In the genomic region with DNA sequence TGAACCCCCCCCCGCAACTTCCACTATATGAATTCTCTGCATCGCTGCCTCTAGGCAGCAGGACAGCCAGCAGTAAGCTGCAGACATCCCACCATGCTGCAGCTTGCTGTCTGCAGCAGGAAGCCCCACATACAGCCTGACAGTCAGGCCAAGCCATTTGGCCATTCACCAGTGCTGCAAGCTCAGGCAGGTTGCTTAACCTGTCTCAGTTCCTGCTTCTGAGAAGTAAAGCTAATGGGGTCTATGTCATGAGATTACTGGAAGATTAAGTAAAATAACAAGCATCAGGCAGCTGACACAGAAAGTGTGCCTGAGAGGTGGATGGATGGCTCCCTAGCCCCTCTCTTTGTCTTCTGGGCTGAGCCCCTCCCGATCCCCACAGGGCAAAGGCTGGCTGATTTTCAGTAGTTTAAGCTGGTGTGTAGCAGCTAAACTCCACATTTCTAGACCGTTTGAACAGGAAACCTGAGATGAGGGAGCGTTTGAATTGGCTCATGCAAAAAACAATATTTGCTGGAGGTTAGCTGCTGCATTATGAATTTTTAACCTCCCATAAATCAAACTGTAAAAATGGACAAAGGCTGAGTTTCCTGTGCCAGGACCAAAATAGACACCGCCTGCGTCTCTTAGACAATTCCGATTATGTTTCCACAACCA, we compare ENCODE assay signal across 13 cellular contexts.
A peak's percentile ranks its signal among the peaks of the same experiment; 100 is the strongest.
DNase-seq lines count a peak whose midpoint lies in the region; ATAC-seq, FAIRE-seq and TF ChIP-seq lines count a peak whose summit lies in the region.
"Had no signal": no experiment of that assay in that cellular context is flagged by ENCODE, and none has a peak within 500 bp of the region (broad histone marks: within the 10 kb centered on the region; RNA-seq: fewer than 3 reads in every experiment).

No MANE protein-coding gene starts in this region.

- H3K4me1 ChIP-seq in BE2C (peaks cover 16% of the 10 kb centered on the region), HepG2 (ENCODE audit: insufficient read depth, low read length) (peaks cover 98% of the 10 kb centered on the region)
- H3K4me1 ChIP-seq: vagina had no signal

- FAIRE-seq in HepG2 (lab: Jason Lieb, UNC): no peak

- no TSS peak for BruUV-seq in HepG2 (replicated peaks; lab: Mats Ljungman, UMichigan)

- POLR2A ChIA-PET in HepG2 (lab: Yijun Ruan, JAX) (interaction anchor here (0.8 to 8.1 kb wide), 12 partner anchors 15 to 305 kb away, joined by 3 to 484 read pairs (median 4); no protein-coding TSS in a partner anchor), HEK293T (lab: Yijun Ruan, JAX) (no interaction called here)

- TF ChIP-seq POLR2A in HepG2 (IDR thresholded peaks at IDR 0.05; ENCODE audit: insufficient read depth in 1 of 2, low read depth in 2 of 2, low read length in 2 of 2): no peak

- TF ChIP-seq CTCF in BE2C (IDR thresholded peaks at IDR 0.05; ENCODE audit: low read depth, low read length): no peak
- 0 out of 2 replicates have a peak, but pooled peaks have one; percentile 3 for TF ChIP-seq CTCF in HepG2 (CRISPR knock-in tag; IDR thresholded peaks at IDR 0.05)

- H3K79me2 ChIP-seq in HepG2 (ENCODE audit: insufficient read depth, low read length): no peaks in the 10 kb centered on the region

- peak overlapping the region; percentile 16; the same call in 1 of the 2 replicates for H3K4me2 ChIP-seq in HepG2 (ENCODE audit: low read depth, low read length)

- H3K4me3 ChIP-seq in BE2C (ENCODE audit: low read depth, low read length) (peak overlapping the region; percentile 15), HepG2 (replicated peaks in 1 of 3; ENCODE audit: insufficient read depth in 1 of 3, low read depth in 2 of 3, low read length in 3 of 3) (no peak overlapping the region)
- H3K4me3 ChIP-seq: lung, vagina had no signal

- no peak overlapping the region for H2AFZ ChIP-seq in HepG2 (ENCODE audit: low read length)

- in situ Hi-C loops in HepG2 (cut with HindIII; ENCODE audit: extremely low pct_ligation_motif_present, low pct_unique_long_range_greater_than_20kb): no loop called here

- ATAC-seq in SK-N-SH treated with all-trans-retinoic acid at 6 μM for 48 hours (peak; percentile 86), HepG2 (no peak), GM21390 (IDR thresholded peaks at IDR 0.05; ENCODE audit: unreplicated experiment) (no peak), HG03378 (IDR thresholded peaks at IDR 0.05; ENCODE audit: unreplicated experiment) (no peak), GM19328 (IDR thresholded peaks at IDR 0.05; ENCODE audit: unreplicated experiment) (no peak)

- no peak for TF ChIP-seq EP300 in HepG2 (IDR thresholded peaks at IDR 0.05; ENCODE audit: low read depth in 2 of 2, low read length in 2 of 2)
- TF ChIP-seq EP300 in HepG2 (CRISPR knock-in tag; IDR thresholded peaks at IDR 0.05; ENCODE audit: borderline replicate concordance): peak; percentile 39; the same call in 1 of the 2 replicates

- H3K27ac ChIP-seq in HepG2 (ENCODE audit: extremely low read length, insufficient read depth, low read length): peak overlapping the region; percentile 79
- H3K27ac ChIP-seq: vagina had no signal

- WGBS in HepG2 (ENCODE audit: low lambda C conversion rate): 62% methylated on average over 7 of the region's 8 CpGs

- H3K9ac ChIP-seq in HepG2 (ENCODE audit: insufficient read depth, low read depth, low read length): peak overlapping the region; percentile 50

- DNase-seq in BE2C (peak; percentile 21), NCI-H2029 treated with DMSO at 0.1 percent for 48 hours (lab: John Stamatoyannopoulos, UW) (peak; percentile 94), HepG2 (ENCODE audit: low spot score) (peak; percentile 42), HEK293T (ENCODE audit: extremely low spot score) (no peak)
- DNase-seq: activated T-cell treated with anti-CD3 and anti-CD28 coated beads, Interleukin-2, amount 50 U/mL, for 48 hours; C1 segment of cervical spinal cord; effector memory CD4-positive, alpha-beta T cell had no signal

- intact Hi-C loops in HepG2 (cut with micrococcal nuclease; ENCODE audit: unreplicated experiment): loop anchor here (5.0 kb wide), 2 partner anchors 138 to 152 kb away; no protein-coding TSS in a partner anchor

- CTCF ChIA-PET in HepG2 (lab: Yijun Ruan, JAX; ENCODE audit: low intra/inter-chr PET ratio, low total read pairs): no interaction called here
- CTCF ChIA-PET in HEK293T (lab: Yijun Ruan, JAX): no interaction called here

- H3K36me3 ChIP-seq in BE2C: no peaks in the 10 kb centered on the region
- H3K36me3 ChIP-seq in HepG2 (replicated peaks in 1 of 2; ENCODE audit: control insufficient read depth in 1 of 2, insufficient read depth in 2 of 2, low read length in 2 of 2): no peaks in the 10 kb centered on the region
- H3K36me3 ChIP-seq: vagina had no signal

- TF ChIP-seq RAD21 in HepG2 (CRISPR knock-in tag; IDR thresholded peaks at IDR 0.05): peak; percentile 10; the same call in 1 of the 2 replicates

- H3K9me3 ChIP-seq in BE2C: no peaks in the 10 kb centered on the region
- peaks cover 3% of the 10 kb centered on the region; the same call in 1 of the 2 replicates for H3K9me3 ChIP-seq in HepG2 (ENCODE audit: low read length)

- H4K20me1 ChIP-seq in HepG2 (ENCODE audit: insufficient read depth, low read length): no peaks in the 10 kb centered on the region

- H3K27me3 ChIP-seq in BE2C (no peaks in the 10 kb centered on the region), HepG2 (ENCODE audit: control insufficient read depth in 1 of 2, insufficient read depth in 2 of 2, low read length in 2 of 2) (no peaks in the 10 kb centered on the region)
- H3K27me3 ChIP-seq: vagina had no signal

TF ChIP-seq in SK-N-SH treated with all-trans-retinoic acid at 6 μM for 48 hours, 23 proteins besides CTCF, POLR2A, EP300 and RAD21:
- TF ChIP-seq OSR1 (CRISPR knock-in tag; IDR thresholded peaks at IDR 0.05) (no peak), TOX (CRISPR knock-in tag; IDR thresholded peaks at IDR 0.05; ENCODE audit: borderline replicate concordance) (peak; percentile 75; the same call in 1 of the 2 replicates)
TF ChIP-seq in SK-N-SH treated with all-trans-retinoic acid at 6 μM for 48 hours: peak in this region for 1.

TF ChIP-seq in HepG2, 621 proteins besides CTCF, POLR2A, EP300 and RAD21 (continues in another document):
- TF ChIP-seq FOSL1 (CRISPR knock-in tag; IDR thresholded peaks at IDR 0.05; ENCODE audit: borderline replicate concordance): 0 out of 2 replicates have a peak, but pooled peaks have one; percentile 13
- no peak for TF ChIP-seq RFX3 (CRISPR knock-in tag; IDR thresholded peaks at IDR 0.05)
- TF ChIP-seq, protein P1, sequence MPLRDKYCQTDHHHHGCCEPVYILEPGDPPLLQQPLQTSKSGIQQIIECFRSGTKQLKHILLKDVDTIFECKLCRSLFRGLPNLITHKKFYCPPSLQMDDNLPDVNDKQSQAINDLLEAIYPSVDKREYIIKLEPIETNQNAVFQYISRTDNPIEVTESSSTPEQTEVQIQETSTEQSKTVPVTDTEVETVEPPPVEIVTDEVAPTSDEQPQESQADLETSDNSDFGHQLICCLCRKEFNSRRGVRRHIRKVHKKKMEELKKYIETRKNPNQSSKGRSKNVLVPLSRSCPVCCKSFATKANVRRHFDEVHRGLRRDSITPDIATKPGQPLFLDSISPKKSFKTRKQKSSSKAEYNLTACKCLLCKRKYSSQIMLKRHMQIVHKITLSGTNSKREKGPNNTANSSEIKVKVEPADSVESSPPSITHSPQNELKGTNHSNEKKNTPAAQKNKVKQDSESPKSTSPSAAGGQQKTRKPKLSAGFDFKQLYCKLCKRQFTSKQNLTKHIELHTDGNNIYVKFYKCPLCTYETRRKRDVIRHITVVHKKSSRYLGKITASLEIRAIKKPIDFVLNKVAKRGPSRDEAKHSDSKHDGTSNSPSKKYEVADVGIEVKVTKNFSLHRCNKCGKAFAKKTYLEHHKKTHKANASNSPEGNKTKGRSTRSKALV (CRISPR knock-in tag; IDR thresholded peaks at IDR 0.05): no peak

TF ChIP-seq in HEK293T, 16 proteins besides CTCF, POLR2A, EP300 and RAD21:
- no peak for TF ChIP-seq HDGF (IDR thresholded peaks at IDR 0.05; ENCODE audit: borderline replicate concordance)
- no peak for TF ChIP-seq SUZ12 (IDR thresholded peaks at IDR 0.05)
- TF ChIP-seq L3MBTL2 (conservative IDR thresholded peaks at IDR 0.05): no peak
- TF ChIP-seq LEF1 (IDR thresholded peaks at IDR 0.05; ENCODE audit: borderline replicate concordance): no peak
- no peak for TF ChIP-seq ZNF384 (IDR thresholded peaks at IDR 0.05)
- TF ChIP-seq BHLHE40 (IDR thresholded peaks at IDR 0.05; ENCODE audit: borderline replicate concordance): no peak
- no peak for TF ChIP-seq ARNT (IDR thresholded peaks at IDR 0.05)
- no peak for TF ChIP-seq FOXK2 (IDR thresholded peaks at IDR 0.05)
- no peak for TF ChIP-seq NFRKB (IDR thresholded peaks at IDR 0.05)
- no peak for TF ChIP-seq FOXM1 (IDR thresholded peaks at IDR 0.05; ENCODE audit: borderline replicate concordance)
- TF ChIP-seq, protein P2, sequence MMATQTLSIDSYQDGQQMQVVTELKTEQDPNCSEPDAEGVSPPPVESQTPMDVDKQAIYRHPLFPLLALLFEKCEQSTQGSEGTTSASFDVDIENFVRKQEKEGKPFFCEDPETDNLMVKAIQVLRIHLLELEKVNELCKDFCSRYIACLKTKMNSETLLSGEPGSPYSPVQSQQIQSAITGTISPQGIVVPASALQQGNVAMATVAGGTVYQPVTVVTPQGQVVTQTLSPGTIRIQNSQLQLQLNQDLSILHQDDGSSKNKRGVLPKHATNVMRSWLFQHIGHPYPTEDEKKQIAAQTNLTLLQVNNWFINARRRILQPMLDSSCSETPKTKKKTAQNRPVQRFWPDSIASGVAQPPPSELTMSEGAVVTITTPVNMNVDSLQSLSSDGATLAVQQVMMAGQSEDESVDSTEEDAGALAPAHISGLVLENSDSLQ (IDR thresholded peaks at IDR 0.05): no peak
- TF ChIP-seq SP1 (IDR thresholded peaks at IDR 0.05): no peak
- TF ChIP-seq ELF4 (IDR thresholded peaks at IDR 0.05): no peak
- TF ChIP-seq CTBP1 (IDR thresholded peaks at IDR 0.05; ENCODE audit: borderline replicate concordance): no peak
- no peak for TF ChIP-seq TARDBP (IDR thresholded peaks at IDR 0.05)
- TF ChIP-seq FOXA1 (IDR thresholded peaks at IDR 0.05): no peak
